Comparison of ENCODE assay signal across 20 cellular contexts in genomic region chr1:188194916-188195315, GRCh38.
DNase-seq lines count a peak whose midpoint lies in the region; ATAC-seq and TF ChIP-seq lines count a peak whose summit lies in the region.
"Had no signal": no experiment of that assay in that cellular context is flagged by ENCODE, and none has a peak within 500 bp of the region (broad histone marks: within the 10 kb centered on the region; RNA-seq: fewer than 3 reads in every experiment).

No MANE protein-coding gene starts in this region.

- TF ChIP-seq CTCF in lower lobe of right lung (IDR thresholded peaks at IDR 0.05) (no peak), upper lobe of right lung (IDR thresholded peaks at IDR 0.05) (no peak), RWPE1 (conservative IDR thresholded peaks at IDR 0.05; ENCODE audit: low read depth) (no peak)

- H3K36me3 ChIP-seq in lower lobe of right lung (no peaks in the 10 kb centered on the region), upper lobe of right lung (no peaks in the 10 kb centered on the region)
- H3K36me3 ChIP-seq: BE2C had no signal

- H3K9me3 ChIP-seq in lower lobe of right lung (peaks cover 8% of the 10 kb centered on the region), upper lobe of right lung (no peaks in the 10 kb centered on the region)
- H3K9me3 ChIP-seq: BE2C had no signal

- DNase-seq in NCI-H82 (lab: John Stamatoyannopoulos, UW) (peak; percentile 58), NCI-H82 treated with DMSO at 0.1 percent for 48 hours (lab: John Stamatoyannopoulos, UW; ENCODE audit: unreplicated experiment) (no peak), NCI-H510A (lab: John Stamatoyannopoulos, UW) (peak; percentile 55), lower lobe of right lung (no peak), upper lobe of right lung (no peak), cardiac septum (ENCODE audit: low spot score) (no peak), RWPE1 (ENCODE audit: low spot score) (no peak)
- no peak for DNase-seq in activated CD8-positive, alpha-beta memory T cell treated with anti-CD3 and anti-CD28 coated beads for 24 hours
- DNase-seq: ACHN; BE2C; C1 segment of cervical spinal cord; CD4-positive, CD25-positive, alpha-beta regulatory T cell; COR-L47; DMS153; DND-41; EL; GOT3; H9 had no signal

- H3K27me3 ChIP-seq in lower lobe of right lung (ENCODE audit: low read depth) (no peaks in the 10 kb centered on the region), upper lobe of right lung (no peaks in the 10 kb centered on the region)
- H3K27me3 ChIP-seq: BE2C had no signal

- intact Hi-C loops in lower lobe of right lung (cut with DNase I) = no loop called here
- intact Hi-C loops in upper lobe of right lung (cut with DNase I) = no loop called here
- intact Hi-C loops in cardiac septum (cut with DNase I) = no loop called here

- CTCF ChIA-PET in RWPE1 (lab: Yijun Ruan, JAX) = no interaction called here

- H3K4me1 ChIP-seq in lower lobe of right lung = no peaks in the 10 kb centered on the region
- H3K4me1 ChIP-seq in upper lobe of right lung = no peaks in the 10 kb centered on the region
- H3K4me1 ChIP-seq: BE2C had no signal

- POLR2A ChIA-PET in RWPE1 (lab: Yijun Ruan, JAX; ENCODE audit: low non-redundant PET) = no interaction called here

- H3K27ac ChIP-seq in lower lobe of right lung (no peak overlapping the region), upper lobe of right lung (no peak overlapping the region), RWPE1 (no peak overlapping the region)
- H3K27ac ChIP-seq: HL-60 had no signal

- ATAC-seq in lower lobe of right lung = peak; percentile 81 to 95
- peak; percentile 92 for ATAC-seq in upper lobe of right lung
- ATAC-seq: GM12878 had no signal

- H3K4me3 ChIP-seq in lower lobe of right lung = no peak overlapping the region
- H3K4me3 ChIP-seq in upper lobe of right lung = no peak overlapping the region
- H3K4me3 ChIP-seq: GM12878 had no signal

Comparison
In these comparisons a context has a peak if more than half of its experiments do, and no peak if none do; other contexts are left out.
1. DNase-seq: peak in NCI-H82 (single experiment) and NCI-H510A (single experiment); none in NCI-H82 treated with DMSO at 0.1 percent for 48 hours (single experiment), lower lobe of right lung (single experiment), upper lobe of right lung (single experiment), cardiac septum (single experiment), activated CD8-positive, alpha-beta memory T cell treated with anti-CD3 and anti-CD28 coated beads for 24 hours (single experiment) and RWPE1 (single experiment).